In the genomic region with DNA sequence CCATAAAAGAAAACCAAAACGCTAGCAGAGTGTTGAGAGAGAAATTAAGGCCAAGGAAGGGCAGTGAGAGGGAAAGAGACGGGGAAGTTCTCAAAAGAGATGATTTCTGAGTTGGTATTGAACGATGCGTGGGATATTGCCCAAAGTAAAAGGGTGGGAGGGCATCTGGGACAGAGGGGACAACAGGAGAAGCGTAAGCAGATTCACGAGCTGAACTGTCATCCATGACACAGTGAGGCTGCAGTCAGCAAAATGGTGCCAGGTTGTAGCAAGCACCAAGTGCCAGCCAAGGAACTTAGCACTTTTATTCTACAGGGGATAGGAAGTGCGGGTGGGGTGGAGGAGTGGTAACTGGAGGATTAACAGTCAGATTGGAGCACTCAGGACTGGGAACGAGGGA, we compare ENCODE assay signal across 13 cellular contexts. TPM values are rescaled to one million over a fixed set of nuclear protein-coding genes. Genes with fewer than 3 reads are reported as not detected.
DNase-seq lines count a peak whose midpoint lies in the region; ATAC-seq and TF ChIP-seq lines count a peak whose summit lies in the region.
"Had no signal": no experiment of that assay in that cellular context is flagged by ENCODE, and none has a peak within 500 bp of the region (broad histone marks: within the 10 kb centered on the region; RNA-seq: fewer than 3 reads in every experiment).

No MANE protein-coding gene starts in this region.

- TF ChIP-seq EP300 in suprapubic skin (IDR thresholded peaks at IDR 0.05), result no peak

- no peak overlapping the region for H3K4me3 Mint-ChIP-seq in activated CD4-positive, alpha-beta T cell treated with anti-CD3 and anti-CD28 coated beads, Interleukin-2, amount 10 ng/mL, durations not matched to agents 7 days and 5 days
- no peak overlapping the region for H3K4me3 Mint-ChIP-seq in T-cell

- TF ChIP-seq CTCF in heart left ventricle (IDR thresholded peaks at IDR 0.05), result no peak
- no peak for TF ChIP-seq CTCF in adrenal gland (IDR thresholded peaks at IDR 0.05)
- TF ChIP-seq CTCF in lower lobe of right lung (IDR thresholded peaks at IDR 0.05), result no peak
- no peak for TF ChIP-seq CTCF in suprapubic skin (IDR thresholded peaks at IDR 0.05)

- no peak overlapping the region for H3K4me3 ChIP-seq in heart left ventricle
- no peak overlapping the region for H3K4me3 ChIP-seq in adrenal gland
- H3K4me3 ChIP-seq in lower lobe of right lung, result no peak overlapping the region
- no peak overlapping the region for H3K4me3 ChIP-seq in suprapubic skin

- H3K9me3 Mint-ChIP-seq in activated CD4-positive, alpha-beta T cell treated with anti-CD3 and anti-CD28 coated beads, Interleukin-2, amount 10 ng/mL, durations not matched to agents 7 days and 5 days, result no peaks in the 10 kb centered on the region
- H3K9me3 Mint-ChIP-seq in T-cell, result no peaks in the 10 kb centered on the region

- no peaks in the 10 kb centered on the region for H3K36me3 Mint-ChIP-seq in activated CD4-positive, alpha-beta T cell treated with anti-CD3 and anti-CD28 coated beads, Interleukin-2, amount 10 ng/mL, durations not matched to agents 7 days and 5 days (ENCODE audit: low read depth)
- peaks cover 3% of the 10 kb centered on the region for H3K36me3 Mint-ChIP-seq in T-cell

- H3K4me1 Mint-ChIP-seq in activated CD4-positive, alpha-beta T cell treated with anti-CD3 and anti-CD28 coated beads, Interleukin-2, amount 10 ng/mL, durations not matched to agents 7 days and 5 days, result peaks cover 5% of the 10 kb centered on the region
- peaks cover 2 to 13% (median 6%) of the 10 kb centered on the region in 3 donors for H3K4me1 Mint-ChIP-seq in T-cell

- ATAC-seq in heart left ventricle (peak in 3 of 4 donors; percentile 9 to 10 (median 10)), left cardiac atrium (no peak), lower lobe of right lung (peak; percentile 59 to 60), T-cell (replicated peaks in 1 of 4) (no peak)

- no peaks in the 10 kb centered on the region for H3K27me3 ChIP-seq in heart left ventricle
- no peaks in the 10 kb centered on the region for H3K27me3 ChIP-seq in adrenal gland
- no peaks in the 10 kb centered on the region for H3K27me3 ChIP-seq in lower lobe of right lung (ENCODE audit: low read depth)
- no peaks in the 10 kb centered on the region for H3K27me3 ChIP-seq in suprapubic skin

- DNase-seq in heart left ventricle (no peak), left cardiac atrium (no peak), adrenal gland (no peak), lower lobe of right lung (no peak), suprapubic skin (ENCODE audit: low spot score in 2 of 2) (no peak), AML-193 (lab: John Stamatoyannopoulos, UW) (no peak), T-cell (no peak)
- DNase-seq in activated CD4-positive, alpha-beta T cell treated with anti-CD3 and anti-CD28 coated beads, Interleukin-2, amount 10 ng/mL, durations not matched to agents 7 days and 5 days, result no peak
- DNase-seq: Caco-2, DMS53, NCI-H187 treated with DMSO at 0.1 percent for 48 hours, NCI-H2171 treated with DMSO at 0.1 percent for 48 hours, NCI-H510A treated with DMSO at 0.1 percent for 48 hours had no signal

- POLR2A ChIA-PET in activated CD4-positive, alpha-beta T cell treated with anti-CD3 and anti-CD28 coated beads, Interleukin-2, amount 10 ng/mL, durations not matched to agents 7 days and 5 days (lab: Charles Lee), result no interaction called here
- POLR2A ChIA-PET in T-cell (lab: Charles Lee), result no interaction called here

- no peaks in the 10 kb centered on the region for H3K27me3 Mint-ChIP-seq in activated CD4-positive, alpha-beta T cell treated with anti-CD3 and anti-CD28 coated beads, Interleukin-2, amount 10 ng/mL, durations not matched to agents 7 days and 5 days
- no peaks in the 10 kb centered on the region for H3K27me3 Mint-ChIP-seq in T-cell

- H3K9me3 ChIP-seq in heart left ventricle (no peaks in the 10 kb centered on the region), adrenal gland (replicated peaks in 1 of 3) (no peaks in the 10 kb centered on the region), lower lobe of right lung (no peaks in the 10 kb centered on the region), suprapubic skin (no peaks in the 10 kb centered on the region)
- H3K9me3 ChIP-seq: Caco-2 had no signal

- H3K27ac ChIP-seq in heart left ventricle (peak overlapping the region in 11 of 12 donors; percentile 17 to 93 (median 57)), adrenal gland (peak overlapping the region; percentile 4 to 86 (median 70)), lower lobe of right lung (peak overlapping the region; percentile 54), suprapubic skin (peak overlapping the region; percentile 31)

- H3K36me3 ChIP-seq in heart left ventricle, result no peaks in the 10 kb centered on the region
- H3K36me3 ChIP-seq in adrenal gland (replicated peaks in 1 of 2), result no peaks in the 10 kb centered on the region
- no peaks in the 10 kb centered on the region for H3K36me3 ChIP-seq in lower lobe of right lung
- no peaks in the 10 kb centered on the region for H3K36me3 ChIP-seq in suprapubic skin

- intact Hi-C loops in heart left ventricle (cut with DNase I) (no loop called here), left cardiac atrium (cut with DNase I) (no loop called here), adrenal gland (cut with DNase I) (no loop called here), lower lobe of right lung (cut with DNase I) (no loop called here)

- no peak overlapping the region for H3K27ac Mint-ChIP-seq in activated CD4-positive, alpha-beta T cell treated with anti-CD3 and anti-CD28 coated beads, Interleukin-2, amount 10 ng/mL, durations not matched to agents 7 days and 5 days
- H3K27ac Mint-ChIP-seq in T-cell, result no peak overlapping the region

- H3K4me1 ChIP-seq in heart left ventricle (peaks cover 0 to 65% (median 29%) of the 10 kb centered on the region in 12 donors), adrenal gland (replicated peaks in 1 of 2) (peaks cover 43 to 80% of the 10 kb centered on the region in 2 donors), lower lobe of right lung (peaks cover 11% of the 10 kb centered on the region), suprapubic skin (peaks cover 5% of the 10 kb centered on the region)

- TF ChIP-seq POLR2A in heart left ventricle (IDR thresholded peaks at IDR 0.05), result no peak
- no peak for TF ChIP-seq POLR2A in adrenal gland (IDR thresholded peaks at IDR 0.05)
- TF ChIP-seq POLR2A in suprapubic skin (IDR thresholded peaks at IDR 0.05), result no peak

- WGBS in heart left ventricle, 4 donors, result 83 to 92% (median 84%) methylated on average over 8 of the region's 8 CpGs
- WGBS in adrenal gland, 4 donors, result 73 to 84% (median 83%) methylated on average over 8 of the region's 8 CpGs
- WGBS in suprapubic skin, result 89% methylated on average over 8 of the region's 8 CpGs

- CTCF ChIA-PET in activated CD4-positive, alpha-beta T cell treated with anti-CD3 and anti-CD28 coated beads, Interleukin-2, amount 10 ng/mL, durations not matched to agents 7 days and 5 days (lab: Charles Lee), result no interaction called here
- CTCF ChIA-PET in T-cell (lab: Charles Lee), result no interaction called here

RNA-seq across cellular contexts. Expression of gene NCEH1, which starts 11.8 kb away (rescaled TPM):
- 10 to 100 TPM; 39.1 to 72.7 (median 52.0) TPM for total RNA-seq in heart left ventricle
- 10 to 100 TPM; 10.9 to 24.3 TPM for polyA plus RNA-seq in heart left ventricle
- 10 to 100 TPM; 21.4 to 25.5 TPM for total RNA-seq in left cardiac atrium
- 10 to 100 TPM; 24.2 to 55.3 (median 40.6) TPM for total RNA-seq in adrenal gland
- 10 to 100 TPM in 1 of 3 donors, 1 to 10 TPM in 2; 5.8 to 38.5 (median 6.4) TPM for polyA plus RNA-seq in adrenal gland
- total RNA-seq in lower lobe of right lung, result 97.7 TPM
- 1 to 10 TPM; 2.3 to 5.8 (median 4.2) TPM for total RNA-seq in suprapubic skin
- total RNA-seq in activated CD4-positive, alpha-beta T cell treated with anti-CD3 and anti-CD28 coated beads, Interleukin-2, amount 10 ng/mL, durations not matched to agents 7 days and 5 days, result 1 to 10 TPM; 5.0 to 6.8 TPM
- total RNA-seq in T-cell, result 1 to 10 TPM; 2.4 to 3.8 (median 3.5) TPM

RNA-seq across cellular contexts. Expression of gene ECT2, which starts 51.5 kb away (rescaled TPM):
- total RNA-seq in heart left ventricle (1 to 10 TPM; 3.4 to 9.1 (median 4.4) TPM), left cardiac atrium (1 to 10 TPM; 5.6 to 5.8 TPM), adrenal gland (10 to 100 TPM in 2 of 8 donors, 1 to 10 TPM in 6; 3.1 to 15.5 (median 6.5) TPM), lower lobe of right lung (14.1 TPM), suprapubic skin (10 to 100 TPM in 2 of 4 donors, 1 to 10 TPM in 2; 6.5 to 15.1 (median 9.4) TPM), T-cell (1 to 10 TPM; 1.7 to 3.1 (median 2.3) TPM)
- polyA plus RNA-seq in heart left ventricle (1 to 10 TPM; 1.6 to 5.9 TPM), adrenal gland (1 to 10 TPM; 1.4 to 6.9 (median 1.6) TPM)
- 10 to 100 TPM; 56.0 to 60.2 TPM for total RNA-seq in activated CD4-positive, alpha-beta T cell treated with anti-CD3 and anti-CD28 coated beads, Interleukin-2, amount 10 ng/mL, durations not matched to agents 7 days and 5 days

Comparison
In these comparisons a context has a peak if more than half of its experiments do, and no peak if none do; other contexts are left out.
1. ATAC-seq: peak in heart left ventricle (3 of 4) and lower lobe of right lung (2 of 2); none in left cardiac atrium (0 of 2) and T-cell (0 of 4).
2. Peak in every context shown above with its lines, with median percentiles within 50 percentile points of each other: H3K27ac ChIP-seq.